ENCODE assay signal across 1 cellular context in genomic region chr12:118052324-118053070, GRCh38.
TF ChIP-seq lines count a peak whose summit lies in the region.

No MANE protein-coding gene starts in this region.

TF ChIP-seq in HepG2, 621 proteins besides CTCF, POLR2A, EP300 and RAD21 (continued from another document and continues in another):
- peak; percentile 98 for TF ChIP-seq ZNF792 (CRISPR knock-in tag; IDR thresholded peaks at IDR 0.05)
- TF ChIP-seq ZNF17 (CRISPR knock-in tag; IDR thresholded peaks at IDR 0.05), result no peak
- peak; percentile 94 for TF ChIP-seq THRA (CRISPR knock-in tag; IDR thresholded peaks at IDR 0.05; ENCODE audit: borderline replicate concordance)
- TF ChIP-seq ZNF431 (CRISPR knock-in tag; IDR thresholded peaks at IDR 0.05; ENCODE audit: borderline replicate concordance, low read depth), result peak; percentile 73; the same call in 1 of the 2 replicates
- TF ChIP-seq ZNF878 (CRISPR knock-in tag; IDR thresholded peaks at IDR 0.05), result peak; percentile 90
- TF ChIP-seq PRDM10 (CRISPR knock-in tag; IDR thresholded peaks at IDR 0.05; ENCODE audit: low read depth), result peak; percentile 79; the same call in 1 of the 2 replicates
- peak; percentile 87; the same call in 1 of the 2 replicates for TF ChIP-seq TGIF2 (CRISPR knock-in tag; IDR thresholded peaks at IDR 0.05)
- TF ChIP-seq FOSL1 (CRISPR knock-in tag; IDR thresholded peaks at IDR 0.05; ENCODE audit: borderline replicate concordance), result peak; percentile 98
- TF ChIP-seq SMARCE1 (IDR thresholded peaks at IDR 0.05; ENCODE audit: borderline replicate concordance), result no peak; the same call in 1 of the 2 replicates
- TF ChIP-seq ZNF781 (CRISPR knock-in tag; IDR thresholded peaks at IDR 0.05; ENCODE audit: borderline replicate concordance, not compliant biosample characterization), result no peak
- TF ChIP-seq HCFC1 (IDR thresholded peaks at IDR 0.05; ENCODE audit: low read depth, low read length), result no peak
- TF ChIP-seq DRAP1 (CRISPR knock-in tag; IDR thresholded peaks at IDR 0.05), result peak; percentile 68; the same call in 1 of the 2 replicates
- TF ChIP-seq MIXL1 (CRISPR knock-in tag; IDR thresholded peaks at IDR 0.05), result peak; percentile 89; the same call in 1 of the 2 replicates
- TF ChIP-seq ERF (CRISPR knock-in tag; IDR thresholded peaks at IDR 0.05), result peak; percentile 95
- no peak; the same call in 1 of the 2 replicates for TF ChIP-seq ZBTB26 (CRISPR knock-in tag; IDR thresholded peaks at IDR 0.05; ENCODE audit: borderline replicate concordance)
- peak; percentile 66; the same call in 1 of the 2 replicates for TF ChIP-seq ZNF619 (CRISPR knock-in tag; IDR thresholded peaks at IDR 0.05)
- no peak for TF ChIP-seq ZSCAN12 (CRISPR knock-in tag; IDR thresholded peaks at IDR 0.05)
- peak; percentile 42 for TF ChIP-seq SMC3 (IDR thresholded peaks at IDR 0.05; ENCODE audit: low read length)
- TF ChIP-seq AHR (CRISPR knock-in tag; IDR thresholded peaks at IDR 0.05), result peak; percentile 36; the same call in 1 of the 2 replicates
- TF ChIP-seq ZFYVE20 (CRISPR knock-in tag; IDR thresholded peaks at IDR 0.05; ENCODE audit: borderline replicate concordance, low read depth), result no peak
- no peak for TF ChIP-seq THYN1 (CRISPR knock-in tag; IDR thresholded peaks at IDR 0.05; ENCODE audit: borderline replicate concordance, low read depth)
- TF ChIP-seq, protein P1, sequence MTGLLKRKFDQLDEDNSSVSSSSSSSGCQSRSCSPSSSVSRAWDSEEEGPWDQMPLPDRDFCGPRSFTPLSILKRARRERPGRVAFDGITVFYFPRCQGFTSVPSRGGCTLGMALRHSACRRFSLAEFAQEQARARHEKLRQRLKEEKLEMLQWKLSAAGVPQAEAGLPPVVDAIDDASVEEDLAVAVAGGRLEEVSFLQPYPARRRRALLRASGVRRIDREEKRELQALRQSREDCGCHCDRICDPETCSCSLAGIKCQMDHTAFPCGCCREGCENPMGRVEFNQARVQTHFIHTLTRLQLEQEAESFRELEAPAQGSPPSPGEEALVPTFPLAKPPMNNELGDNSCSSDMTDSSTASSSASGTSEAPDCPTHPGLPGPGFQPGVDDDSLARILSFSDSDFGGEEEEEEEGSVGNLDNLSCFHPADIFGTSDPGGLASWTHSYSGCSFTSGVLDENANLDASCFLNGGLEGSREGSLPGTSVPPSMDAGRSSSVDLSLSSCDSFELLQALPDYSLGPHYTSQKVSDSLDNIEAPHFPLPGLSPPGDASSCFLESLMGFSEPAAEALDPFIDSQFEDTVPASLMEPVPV (CRISPR knock-in tag; IDR thresholded peaks at IDR 0.05), result peak; percentile 22; the same call in 1 of the 2 replicates
- peak; percentile 99 for TF ChIP-seq TEAD3 (CRISPR knock-in tag; optimal IDR thresholded peaks at IDR 0.05; ENCODE audit: borderline replicate concordance)
- TF ChIP-seq, protein P2, sequence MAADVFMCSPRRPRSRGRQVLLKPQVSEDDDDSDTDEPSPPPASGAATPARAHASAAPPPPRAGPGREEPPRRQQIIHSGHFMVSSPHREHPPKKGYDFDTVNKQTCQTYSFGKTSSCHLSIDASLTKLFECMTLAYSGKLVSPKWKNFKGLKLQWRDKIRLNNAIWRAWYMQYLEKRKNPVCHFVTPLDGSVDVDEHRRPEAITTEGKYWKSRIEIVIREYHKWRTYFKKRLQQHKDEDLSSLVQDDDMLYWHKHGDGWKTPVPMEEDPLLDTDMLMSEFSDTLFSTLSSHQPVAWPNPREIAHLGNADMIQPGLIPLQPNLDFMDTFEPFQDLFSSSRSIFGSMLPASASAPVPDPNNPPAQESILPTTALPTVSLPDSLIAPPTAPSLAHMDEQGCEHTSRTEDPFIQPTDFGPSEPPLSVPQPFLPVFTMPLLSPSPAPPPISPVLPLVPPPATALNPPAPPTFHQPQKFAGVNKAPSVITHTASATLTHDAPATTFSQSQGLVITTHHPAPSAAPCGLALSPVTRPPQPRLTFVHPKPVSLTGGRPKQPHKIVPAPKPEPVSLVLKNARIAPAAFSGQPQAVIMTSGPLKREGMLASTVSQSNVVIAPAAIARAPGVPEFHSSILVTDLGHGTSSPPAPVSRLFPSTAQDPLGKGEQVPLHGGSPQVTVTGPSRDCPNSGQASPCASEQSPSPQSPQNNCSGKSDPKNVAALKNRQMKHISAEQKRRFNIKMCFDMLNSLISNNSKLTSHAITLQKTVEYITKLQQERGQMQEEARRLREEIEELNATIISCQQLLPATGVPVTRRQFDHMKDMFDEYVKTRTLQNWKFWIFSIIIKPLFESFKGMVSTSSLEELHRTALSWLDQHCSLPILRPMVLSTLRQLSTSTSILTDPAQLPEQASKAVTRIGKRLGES (CRISPR knock-in tag; IDR thresholded peaks at IDR 0.05; ENCODE audit: borderline replicate concordance), result no peak
- TF ChIP-seq, protein P3, sequence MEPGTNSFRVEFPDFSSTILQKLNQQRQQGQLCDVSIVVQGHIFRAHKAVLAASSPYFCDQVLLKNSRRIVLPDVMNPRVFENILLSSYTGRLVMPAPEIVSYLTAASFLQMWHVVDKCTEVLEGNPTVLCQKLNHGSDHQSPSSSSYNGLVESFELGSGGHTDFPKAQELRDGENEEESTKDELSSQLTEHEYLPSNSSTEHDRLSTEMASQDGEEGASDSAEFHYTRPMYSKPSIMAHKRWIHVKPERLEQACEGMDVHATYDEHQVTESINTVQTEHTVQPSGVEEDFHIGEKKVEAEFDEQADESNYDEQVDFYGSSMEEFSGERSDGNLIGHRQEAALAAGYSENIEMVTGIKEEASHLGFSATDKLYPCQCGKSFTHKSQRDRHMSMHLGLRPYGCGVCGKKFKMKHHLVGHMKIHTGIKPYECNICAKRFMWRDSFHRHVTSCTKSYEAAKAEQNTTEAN (CRISPR knock-in tag; conservative IDR thresholded peaks at IDR 0.05), result peak; percentile 66; the same call in 1 of the 2 replicates
- TF ChIP-seq, protein P4, sequence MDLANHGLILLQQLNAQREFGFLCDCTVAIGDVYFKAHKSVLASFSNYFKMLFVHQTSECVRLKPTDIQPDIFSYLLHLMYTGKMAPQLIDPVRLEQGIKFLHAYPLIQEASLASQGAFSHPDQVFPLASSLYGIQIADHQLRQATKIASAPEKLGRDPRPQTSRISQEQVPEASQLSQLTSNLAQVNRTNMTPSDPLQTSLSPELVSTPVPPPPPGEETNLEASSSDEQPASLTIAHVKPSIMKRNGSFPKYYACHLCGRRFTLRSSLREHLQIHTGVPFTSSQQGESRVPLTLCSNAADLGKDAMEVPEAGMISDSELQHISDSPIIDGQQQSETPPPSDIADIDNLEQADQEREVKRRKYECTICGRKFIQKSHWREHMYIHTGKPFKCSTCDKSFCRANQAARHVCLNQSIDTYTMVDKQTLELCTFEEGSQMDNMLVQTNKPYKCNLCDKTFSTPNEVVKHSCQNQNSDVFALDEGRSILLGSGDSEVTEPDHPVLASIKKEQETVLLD (CRISPR knock-in tag; IDR thresholded peaks at IDR 0.05; ENCODE audit: low read depth), result no peak
- TF ChIP-seq CEBPB (IDR thresholded peaks at IDR 0.05; ENCODE audit: borderline replicate concordance, low read depth, low read length), result peak; percentile 97
- TF ChIP-seq ZNF724P (CRISPR knock-in tag; IDR thresholded peaks at IDR 0.05; ENCODE audit: borderline replicate concordance), result 0 out of 2 replicates have a peak, but pooled peaks have one; percentile 41
- no peak for TF ChIP-seq HNRNPK (IDR thresholded peaks at IDR 0.05; ENCODE audit: low read depth, low read length, poor library complexity, severe bottlenecking)
- TF ChIP-seq, protein P5, sequence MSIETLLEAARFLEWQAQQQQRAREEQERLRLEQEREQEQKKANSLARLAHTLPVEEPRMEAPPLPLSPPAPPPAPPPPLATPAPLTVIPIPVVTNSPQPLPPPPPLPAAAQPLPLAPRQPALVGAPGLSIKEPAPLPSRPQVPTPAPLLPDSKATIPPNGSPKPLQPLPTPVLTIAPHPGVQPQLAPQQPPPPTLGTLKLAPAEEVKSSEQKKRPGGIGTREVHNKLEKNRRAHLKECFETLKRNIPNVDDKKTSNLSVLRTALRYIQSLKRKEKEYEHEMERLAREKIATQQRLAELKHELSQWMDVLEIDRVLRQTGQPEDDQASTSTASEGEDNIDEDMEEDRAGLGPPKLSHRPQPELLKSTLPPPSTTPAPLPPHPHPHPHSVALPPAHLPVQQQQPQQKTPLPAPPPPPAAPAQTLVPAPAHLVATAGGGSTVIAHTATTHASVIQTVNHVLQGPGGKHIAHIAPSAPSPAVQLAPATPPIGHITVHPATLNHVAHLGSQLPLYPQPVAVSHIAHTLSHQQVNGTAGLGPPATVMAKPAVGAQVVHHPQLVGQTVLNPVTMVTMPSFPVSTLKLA (IDR thresholded peaks at IDR 0.05), result peak; percentile 61
- TF ChIP-seq ZNF672 (CRISPR knock-in tag; IDR thresholded peaks at IDR 0.05), result no peak
- TF ChIP-seq PAXIP1 (CRISPR knock-in tag; conservative IDR thresholded peaks at IDR 0.05), result peak; percentile 97
- no peak for TF ChIP-seq PCBP1 (IDR thresholded peaks at IDR 0.05; ENCODE audit: borderline replicate concordance, low read depth, low read length)
- peak; percentile 74 to 79; a peak in 3 of 4 replicates for TF ChIP-seq NR2F1 (CRISPR knock-in tag; IDR thresholded peaks at IDR 0.05)
- TF ChIP-seq ZFY (CRISPR knock-in tag; IDR thresholded peaks at IDR 0.05), result peak; percentile 52; the same call in 1 of the 2 replicates
- no peak for TF ChIP-seq ZNF20 (CRISPR knock-in tag; IDR thresholded peaks at IDR 0.05)
- TF ChIP-seq, protein P6, sequence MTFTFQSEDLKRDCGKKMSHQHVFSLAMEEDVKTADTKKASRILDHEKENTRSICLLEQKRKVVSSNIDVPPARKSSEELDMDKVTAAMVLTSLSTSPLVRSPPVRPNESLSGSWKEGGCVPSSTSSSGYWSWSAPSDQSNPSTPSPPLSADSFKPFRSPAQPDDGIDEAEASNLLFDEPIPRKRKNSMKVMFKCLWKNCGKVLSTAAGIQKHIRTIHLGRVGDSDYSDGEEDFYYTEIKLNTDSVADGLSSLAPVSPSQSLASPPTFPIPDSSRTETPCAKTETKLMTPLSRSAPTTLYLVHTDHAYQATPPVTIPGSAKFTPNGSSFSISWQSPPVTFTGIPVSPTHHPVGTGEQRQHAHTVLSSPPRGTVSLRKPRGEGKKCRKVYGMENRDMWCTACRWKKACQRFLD (CRISPR knock-in tag; IDR thresholded peaks at IDR 0.05; ENCODE audit: borderline replicate concordance), result no peak
